ENCODE assay signal across 8 cellular contexts in the genomic region with DNA sequence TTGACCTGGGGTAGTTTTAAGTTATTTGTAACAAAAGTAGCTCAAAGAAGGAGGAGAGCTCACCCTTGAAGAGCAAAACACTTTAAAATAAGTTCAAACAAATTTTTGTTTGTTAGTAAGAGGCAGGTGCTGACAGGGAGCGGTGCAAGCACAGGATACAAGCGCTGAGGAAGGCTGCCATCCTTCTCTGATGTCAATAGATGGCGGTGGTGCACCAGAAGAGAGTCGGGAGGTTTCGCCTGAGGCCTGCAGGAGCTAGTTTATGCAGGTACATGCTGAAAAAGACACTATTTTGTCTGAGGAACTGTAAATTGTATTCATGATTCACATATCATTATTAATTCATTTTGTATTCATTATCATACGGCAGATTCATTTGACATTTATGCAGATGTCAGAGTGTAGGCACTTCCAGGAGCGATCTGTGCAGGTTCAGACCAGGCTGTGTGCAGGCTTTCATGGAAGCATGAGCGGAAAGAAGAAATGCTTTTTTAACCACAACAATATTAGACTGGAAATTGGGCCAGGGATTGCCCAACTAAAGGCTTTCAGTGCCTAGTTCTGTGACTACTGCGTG.
A peak's percentile ranks its signal among the peaks of the same experiment; 100 is the strongest.
DNase-seq lines count a peak whose midpoint lies in the region; FAIRE-seq and TF ChIP-seq lines count a peak whose summit lies in the region.

No MANE protein-coding gene starts in this region.

- TF ChIP-seq CTCF in HFF-Myc (IDR thresholded peaks at IDR 0.05; ENCODE audit: low read depth, low read length, missing control alignments) (peak; percentile 73), neural crest cell (conservative IDR thresholded peaks at IDR 0.05) (peak; percentile 91)

- no peaks in the 10 kb centered on the region for H3K27me3 Mint-ChIP-seq in activated naive CD4-positive, alpha-beta T cell treated with anti-CD3 and anti-CD28 coated beads, Interleukin-2, amount 10 ng/mL, durations not matched to agents 7 days and 5 days
- peaks cover 5% of the 10 kb centered on the region for H3K27me3 Mint-ChIP-seq in neural crest cell (ENCODE audit: low read depth)

- H3K9me3 ChIP-seq in MG63 = no peaks in the 10 kb centered on the region

- no peak overlapping the region for H3K4me3 ChIP-seq in HFF-Myc (replicated peaks; ENCODE audit: low read depth, low read length)
- H3K4me3 ChIP-seq in MG63 = no peak overlapping the region

- no peak for TF ChIP-seq POLR2A in erythroblast (IDR thresholded peaks at IDR 0.05; ENCODE audit: low read length)
- TF ChIP-seq POLR2A in H54 (IDR thresholded peaks at IDR 0.05; ENCODE audit: low read depth, low read length) = no peak

- no peaks in the 10 kb centered on the region for H3K36me3 ChIP-seq in MG63

- no peaks in the 10 kb centered on the region for H3K4me1 Mint-ChIP-seq in activated naive CD4-positive, alpha-beta T cell treated with anti-CD3 and anti-CD28 coated beads, Interleukin-2, amount 10 ng/mL, durations not matched to agents 7 days and 5 days
- peaks cover 10% of the 10 kb centered on the region for H3K4me1 Mint-ChIP-seq in neural crest cell

- no peaks in the 10 kb centered on the region for H3K9me3 Mint-ChIP-seq in activated naive CD4-positive, alpha-beta T cell treated with anti-CD3 and anti-CD28 coated beads, Interleukin-2, amount 10 ng/mL, durations not matched to agents 7 days and 5 days
- H3K9me3 Mint-ChIP-seq in neural crest cell = no peaks in the 10 kb centered on the region

- H3K4me3 Mint-ChIP-seq in activated naive CD4-positive, alpha-beta T cell treated with anti-CD3 and anti-CD28 coated beads, Interleukin-2, amount 10 ng/mL, durations not matched to agents 7 days and 5 days = no peak overlapping the region
- no peak overlapping the region for H3K4me3 Mint-ChIP-seq in neural crest cell

- H3K27me3 ChIP-seq in MG63 = no peaks in the 10 kb centered on the region

- H3K36me3 Mint-ChIP-seq in activated naive CD4-positive, alpha-beta T cell treated with anti-CD3 and anti-CD28 coated beads, Interleukin-2, amount 10 ng/mL, durations not matched to agents 7 days and 5 days = no peaks in the 10 kb centered on the region
- no peaks in the 10 kb centered on the region for H3K36me3 Mint-ChIP-seq in neural crest cell (ENCODE audit: low read depth)

- CTCF ChIA-PET in activated naive CD4-positive, alpha-beta T cell treated with anti-CD3 and anti-CD28 coated beads, Interleukin-2, amount 10 ng/mL, durations not matched to agents 7 days and 5 days (lab: Charles Lee) = interaction anchor here (0.6 kb wide), 2 partner anchors 10 to 11 kb away, joined by 3 read pairs; no protein-coding TSS in a partner anchor

- no peak overlapping the region for H3K27ac Mint-ChIP-seq in activated naive CD4-positive, alpha-beta T cell treated with anti-CD3 and anti-CD28 coated beads, Interleukin-2, amount 10 ng/mL, durations not matched to agents 7 days and 5 days
- no peak overlapping the region for H3K27ac Mint-ChIP-seq in neural crest cell (ENCODE audit: unreplicated experiment)

- peak; percentile 29 for DNase-seq in activated naive CD4-positive, alpha-beta T cell treated with anti-CD3 and anti-CD28 coated beads, Interleukin-2, amount 10 ng/mL, durations not matched to agents 7 days and 5 days
- no peak for DNase-seq in activated naive CD4-positive, alpha-beta T cell treated with anti-CD3 and anti-CD28 coated beads, Interleukin-2, amount 50 U/mL, for 16 hours
- DNase-seq in HFF-Myc (ENCODE audit: extremely low read depth, low read depth) (peak; percentile 6), MG63 (peak; percentile 14), SHP77 treated with DMSO at 0.1 percent for 48 hours (lab: John Stamatoyannopoulos, UW) (peak; percentile 1), erythroblast (lab: John Stamatoyannopoulos, UW) (peak; percentile 9 to 42), neural crest cell (ENCODE audit: low read depth, low spot score) (peak; percentile 55), H54 (ENCODE audit: insufficient read length, low spot score) (no peak)

- FAIRE-seq in H54 (lab: Jason Lieb, UNC) = no peak

Comparison
In these comparisons a context has a peak if more than half of its experiments do, and no peak if none do; other contexts are left out.
1. DNase-seq: peak in activated naive CD4-positive, alpha-beta T cell treated with anti-CD3 and anti-CD28 coated beads, Interleukin-2, amount 10 ng/mL, durations not matched to agents 7 days and 5 days (single experiment), HFF-Myc (single experiment), MG63 (single experiment), SHP77 treated with DMSO at 0.1 percent for 48 hours (single experiment), erythroblast (2 of 2) and neural crest cell (single experiment); none in activated naive CD4-positive, alpha-beta T cell treated with anti-CD3 and anti-CD28 coated beads, Interleukin-2, amount 50 U/mL, for 16 hours (single experiment) and H54 (single experiment).